14 cellular contexts compared by ENCODE assay signal in genomic region chr14:33352821-33353220, GRCh38.
DNase-seq lines count a peak whose midpoint lies in the region; ATAC-seq, FAIRE-seq and TF ChIP-seq lines count a peak whose summit lies in the region.
"Had no signal": no experiment of that assay in that cellular context is flagged by ENCODE, and none has a peak within 500 bp of the region (broad histone marks: within the 10 kb centered on the region; RNA-seq: fewer than 3 reads in every experiment).

No MANE protein-coding gene starts in this region.

- H3K4me3 ChIP-seq in astrocyte (ENCODE audit: insufficient read depth, low read depth, low read length) (no peak overlapping the region), choroid plexus epithelial cell (ENCODE audit: low read depth, low read length) (no peak overlapping the region), lower leg skin (ENCODE audit: low read depth, poor library complexity, severe bottlenecking) (no peak overlapping the region)
- H3K4me3 ChIP-seq: HAP-1 had no signal

- no peaks in the 10 kb centered on the region for H3K4me1 ChIP-seq in astrocyte (ENCODE audit: insufficient read depth, low read length)
- H3K4me1 ChIP-seq: Caco-2, HAP-1 had no signal

- no peak for ATAC-seq in HG03280 (IDR thresholded peaks at IDR 0.05; ENCODE audit: unreplicated experiment)
- ATAC-seq: HepG2 had no signal

- H3K27me3 ChIP-seq in astrocyte (ENCODE audit: insufficient read depth, low read length) = no peaks in the 10 kb centered on the region

- H3K79me2 ChIP-seq in astrocyte (ENCODE audit: insufficient read depth, low read length) = no peaks in the 10 kb centered on the region

- no peaks in the 10 kb centered on the region for H4K20me1 ChIP-seq in astrocyte (ENCODE audit: insufficient read depth, low read length)

- H3K27ac ChIP-seq in astrocyte (ENCODE audit: low read depth, low read length) = no peak overlapping the region

- no peak for TF ChIP-seq POLR2A in lower leg skin (IDR thresholded peaks at IDR 0.05)

- DNase-seq in OCI-M1 (lab: John Stamatoyannopoulos, UW) (peak; percentile 12), astrocyte (ENCODE audit: low read depth) (peak; percentile 79), choroid plexus epithelial cell (ENCODE audit: low read depth) (peak; percentile 66), lower leg skin (ENCODE audit: low spot score in 2 of 2) (no peak)
- no peak for DNase-seq in activated naive CD4-positive, alpha-beta T cell treated with Interleukin-2 at 50 U/mL for 16 hours
- DNase-seq: Caco-2; CD8-positive, alpha-beta memory T cell; DMS53; GF-D8 had no signal

- H3K36me3 ChIP-seq in astrocyte (ENCODE audit: insufficient read depth, low read length) = no peaks in the 10 kb centered on the region
- H3K36me3 ChIP-seq: HAP-1 had no signal

- no peak overlapping the region for H2AFZ ChIP-seq in astrocyte (ENCODE audit: low read depth, low read length)

- H3K27ac Mint-ChIP-seq in astrocyte (ENCODE audit: unreplicated experiment) = no peak overlapping the region
- H3K27ac Mint-ChIP-seq: CD14-positive monocyte; CD8-positive, alpha-beta memory T cell had no signal

- intact Hi-C loops in lower leg skin (cut with DNase I; ENCODE audit: low total_unique reads) = no loop called here

- no peaks in the 10 kb centered on the region for H3K9me3 ChIP-seq in astrocyte (ENCODE audit: insufficient read depth, low read depth, low read length)
- H3K9me3 ChIP-seq: Caco-2, HAP-1 had no signal

- H3K36me3 Mint-ChIP-seq in astrocyte (ENCODE audit: low read depth, unreplicated experiment) = no peaks in the 10 kb centered on the region
- H3K36me3 Mint-ChIP-seq: CD14-positive monocyte; CD8-positive, alpha-beta memory T cell had no signal

- H3K4me2 ChIP-seq in astrocyte (ENCODE audit: low read length) = peak overlapping the region; percentile 46

- H3K9ac ChIP-seq in astrocyte (ENCODE audit: low read length) = no peak overlapping the region

- TF ChIP-seq CTCF in astrocyte (IDR thresholded peaks at IDR 0.05; ENCODE audit: insufficient read depth, low read depth, low read length) = no peak
- no peak for TF ChIP-seq CTCF in choroid plexus epithelial cell (conservative IDR thresholded peaks at IDR 0.05; ENCODE audit: low read depth, low read length)
- TF ChIP-seq CTCF in lower leg skin (IDR thresholded peaks at IDR 0.05) = no peak

- peaks cover 9% of the 10 kb centered on the region for H3K27me3 Mint-ChIP-seq in astrocyte (ENCODE audit: low read depth, unreplicated experiment)
- H3K27me3 Mint-ChIP-seq: CD8-positive, alpha-beta memory T cell had no signal

- no peak overlapping the region for H3K4me3 Mint-ChIP-seq in astrocyte (ENCODE audit: unreplicated experiment)
- H3K4me3 Mint-ChIP-seq: CD14-positive monocyte; CD8-positive, alpha-beta memory T cell had no signal

- H3K4me1 Mint-ChIP-seq in astrocyte (ENCODE audit: low read depth, unreplicated experiment) = no peaks in the 10 kb centered on the region
- H3K4me1 Mint-ChIP-seq: CD14-positive monocyte; CD8-positive, alpha-beta memory T cell had no signal

- no peak for FAIRE-seq in astrocyte (lab: Jason Lieb, UNC)
- FAIRE-seq: H1, HepG2 had no signal

- H3K9me3 Mint-ChIP-seq in astrocyte (ENCODE audit: unreplicated experiment) = peaks cover 4% of the 10 kb centered on the region

Comparison
In these comparisons a context has a peak if more than half of its experiments do, and no peak if none do; other contexts are left out.
1. DNase-seq: peak in OCI-M1 (single experiment), astrocyte (single experiment) and choroid plexus epithelial cell (single experiment); none in lower leg skin (0 of 2) and activated naive CD4-positive, alpha-beta T cell treated with Interleukin-2 at 50 U/mL for 16 hours (single experiment).